Comparison of ENCODE assay signal across 8 cellular contexts in genomic region chr16:27401768-27402568, GRCh38. TPM values are rescaled to one million over a fixed set of nuclear protein-coding genes. Genes with fewer than 3 reads are reported as not detected.
DNase-seq lines count a peak whose midpoint lies in the region; TF ChIP-seq lines count a peak whose summit lies in the region.

TSS of gene IL21R (plus strand) at chr16:27402174. CDS start at chr16:27430072, 27,898 bp downstream.

- no peak within 1 kb of the TSS for H3K4me3 ChIP-seq in HFF-Myc (replicated peaks; ENCODE audit: low read depth, low read length)

- TF ChIP-seq CTCF in GM13977 (IDR thresholded peaks at IDR 0.05; ENCODE audit: extremely low read depth, insufficient read depth, missing control alignments) = no peak
- TF ChIP-seq CTCF in HFF-Myc (IDR thresholded peaks at IDR 0.05; ENCODE audit: low read depth, low read length, missing control alignments) = no peak

- in situ Hi-C loops in GM13977 (cut with MboI; ENCODE audit: low pct_unique_long_range_greater_than_20kb, low sequenced_read_pairs, unreplicated experiment) = no loop called here

- DNase-seq in GM13977 (ENCODE audit: low spot score) (peak; percentile 73), HFF-Myc (ENCODE audit: extremely low read depth, low read depth) (peak; percentile 15), NCI-H146 (lab: John Stamatoyannopoulos, UW) (peak; percentile 53), pons (ENCODE audit: low spot score) (peak; percentile 37), RKO (ENCODE audit: low spot score) (no peak), HT-29 (ENCODE audit: low spot score) (no peak)
- DNase-seq in activated CD4-positive, alpha-beta T cell treated with anti-CD3 and anti-CD28 coated beads, Interleukin-2, amount 50 U/mL, for 1 hour = peak; percentile 87
- DNase-seq in effector CD8-positive, alpha-beta T cell (lab: John Stamatoyannopoulos, UW) = peak; percentile 53

RNA-seq across cellular contexts. Expression of gene IL21R, which starts in this region (rescaled TPM):
- not detected in 2 replicates for total RNA-seq in HT-29 (2014; rRNA removed; shearing (Covaris generic))

Comparison
In these comparisons a context has a peak if more than half of its experiments do, and no peak if none do; other contexts are left out.
1. DNase-seq: peak in GM13977 (single experiment), HFF-Myc (single experiment), NCI-H146 (single experiment), activated CD4-positive, alpha-beta T cell treated with anti-CD3 and anti-CD28 coated beads, Interleukin-2, amount 50 U/mL, for 1 hour (single experiment), effector CD8-positive, alpha-beta T cell (single experiment) and pons (single experiment); none in RKO (single experiment) and HT-29 (single experiment).